ENCODE assay signal across 10 cellular contexts in the genomic region with DNA sequence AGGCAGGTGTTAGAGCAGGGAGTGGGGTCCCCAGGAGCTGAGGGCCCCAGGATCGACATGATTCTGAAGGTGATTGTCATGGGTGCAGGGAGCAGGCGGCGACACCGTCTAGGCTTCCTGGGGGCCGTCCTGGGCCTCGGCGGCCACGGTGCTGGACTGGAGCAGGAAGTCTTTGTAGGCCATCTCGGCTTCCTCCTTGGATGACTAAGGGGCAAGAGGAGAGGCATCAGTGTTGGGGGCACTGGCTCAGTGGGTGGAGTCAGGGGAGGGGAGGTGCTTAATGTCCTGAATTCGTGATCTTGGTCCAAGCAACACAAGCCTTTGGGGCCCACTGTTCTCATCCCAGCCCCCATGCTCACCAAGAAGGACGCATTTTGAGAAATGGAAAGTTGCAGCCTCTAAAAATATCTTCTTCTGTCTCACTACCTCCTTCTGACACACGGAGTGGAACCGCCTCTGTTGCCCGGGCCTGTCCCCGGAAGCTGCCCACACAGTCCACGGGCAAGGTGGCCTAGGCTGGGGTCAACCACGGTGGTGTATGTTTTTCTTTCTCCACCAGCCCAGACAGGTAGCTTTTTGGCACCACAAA. TPM values are rescaled to one million over a fixed set of nuclear protein-coding genes. Genes with fewer than 3 reads are reported as not detected.
A peak's percentile ranks its signal among the peaks of the same experiment; 100 is the strongest.
DNase-seq lines count a peak whose midpoint lies in the region; ATAC-seq and TF ChIP-seq lines count a peak whose summit lies in the region.
"Had no signal": no experiment of that assay in that cellular context is flagged by ENCODE, and none has a peak within 500 bp of the region (broad histone marks: within the 10 kb centered on the region; RNA-seq: fewer than 3 reads in every experiment).

No MANE protein-coding gene starts in this region.

- H3K4me1 ChIP-seq in OCI-LY3 (ENCODE audit: low read length) (peaks cover 80% of the 10 kb centered on the region), BE2C (no peaks in the 10 kb centered on the region)

- H3K4me3 ChIP-seq in OCI-LY3 (ENCODE audit: low read length) (peak overlapping the region; percentile 64), BE2C (ENCODE audit: low read depth, low read length) (no peak overlapping the region)

- CTCF ChIA-PET in RWPE1 (lab: Yijun Ruan, JAX) = interaction anchor here (0.6 to 1.3 kb wide), 5 partner anchors 12 to 847 kb away, joined by 3 to 5 read pairs (median 4); no protein-coding TSS in a partner anchor

- peak; percentile 56 for DNase-seq in activated CD4-positive, alpha-beta T cell treated with anti-CD3 and anti-CD28 coated beads for 48 hours
- DNase-seq in activated CD4-positive, alpha-beta T cell treated with anti-CD3 and anti-CD28 coated beads for 4 hours = no peak
- DNase-seq in putamen (ENCODE audit: low spot score) = peak; percentile 23
- no peak for DNase-seq in BE2C
- no peak for DNase-seq in RWPE1 (ENCODE audit: low spot score)
- no peak for DNase-seq in Right ventricle myocardium superior

- H4K20me1 ChIP-seq in OCI-LY3 (ENCODE audit: insufficient read depth, low read length) = no peaks in the 10 kb centered on the region

- H3K27me3 ChIP-seq in OCI-LY3 (ENCODE audit: low read depth, low read length) (no peaks in the 10 kb centered on the region), BE2C (no peaks in the 10 kb centered on the region)

- peak overlapping the region; percentile 92 for H3K27ac ChIP-seq in OCI-LY3 (ENCODE audit: low read length)
- no peak overlapping the region for H3K27ac ChIP-seq in RWPE1

- H3K36me3 ChIP-seq in OCI-LY3 (replicated peaks; ENCODE audit: low read depth, low read length) (no peaks in the 10 kb centered on the region), BE2C (no peaks in the 10 kb centered on the region)

- H2AFZ ChIP-seq in OCI-LY3 (ENCODE audit: low read depth, low read length) = no peak overlapping the region

- H3K4me2 ChIP-seq in OCI-LY3 (ENCODE audit: low read length) = peak overlapping the region; percentile 77

- no peaks in the 10 kb centered on the region for H3K79me2 ChIP-seq in OCI-LY3 (ENCODE audit: low read length)

- intact Hi-C loops in Right ventricle myocardium superior (cut with DNase I) = no loop called here

- POLR2A ChIA-PET in RWPE1 (lab: Yijun Ruan, JAX; ENCODE audit: low non-redundant PET) = no interaction called here

- peak overlapping the region; percentile 83 for H3K9ac ChIP-seq in OCI-LY3 (ENCODE audit: low read length)

- TF ChIP-seq CTCF in OCI-LY3 (IDR thresholded peaks at IDR 0.05; ENCODE audit: low read depth, low read length) = no peak
- no peak for TF ChIP-seq CTCF in BE2C (IDR thresholded peaks at IDR 0.05; ENCODE audit: low read depth, low read length)
- no peak for TF ChIP-seq CTCF in RWPE1 (conservative IDR thresholded peaks at IDR 0.05; ENCODE audit: low read depth)

- H3K9me3 ChIP-seq in OCI-LY3 (ENCODE audit: insufficient read depth, low read length) (no peaks in the 10 kb centered on the region), BE2C (no peaks in the 10 kb centered on the region)

- peak; percentile 69 for ATAC-seq in HG02623 (IDR thresholded peaks at IDR 0.05; ENCODE audit: unreplicated experiment)
- ATAC-seq in Right ventricle myocardium superior (ENCODE audit: poor library complexity) = no peak

RNA-seq across cellular contexts. Expression of a gene that starts 8.6 kb away (rescaled TPM):
- polyA plus RNA-seq in BE2C (2012; ENCODE audit: insufficient read depth, insufficient read length, low read depth) = 1.0 TPM
- total RNA-seq in Right ventricle myocardium superior = 3.2 TPM

RNA-seq across cellular contexts. Expression of a gene that starts 16.0 kb away (rescaled TPM):
- polyA plus RNA-seq in BE2C (2012; ENCODE audit: insufficient read depth, insufficient read length, low read depth) = not detected
- 0.13 TPM for total RNA-seq in Right ventricle myocardium superior
- total RNA-seq: T-helper 2 cell treated with Interferon-gamma antibody and Interleukin-4, amounts not matched to agents 100 ng/mL and 5 ng/mL, for 36 hours had no signal
- polyA plus RNA-seq: AG04450 had no signal

RNA-seq across cellular contexts. Expression of a gene that starts 33.1 kb away (rescaled TPM):
- 0.36 TPM for polyA plus RNA-seq in BE2C (2012; ENCODE audit: insufficient read depth, insufficient read length, low read depth)
- not detected for total RNA-seq in Right ventricle myocardium superior

RNA-seq across cellular contexts. Expression of a gene that starts 40.0 kb away (rescaled TPM):
- polyA plus RNA-seq in BE2C (2012; ENCODE audit: insufficient read depth, insufficient read length, low read depth) = not detected
- not detected for total RNA-seq in Right ventricle myocardium superior
- polyA plus RNA-seq: AG04450 had no signal

Comparison
In these comparisons a context has a peak if more than half of its experiments do, and no peak if none do; other contexts are left out.
1. DNase-seq: peak in activated CD4-positive, alpha-beta T cell treated with anti-CD3 and anti-CD28 coated beads for 48 hours (single experiment) and putamen (single experiment); none in activated CD4-positive, alpha-beta T cell treated with anti-CD3 and anti-CD28 coated beads for 4 hours (0 of 2), BE2C (single experiment), RWPE1 (single experiment) and Right ventricle myocardium superior (single experiment).